ENCODE assay signal across 1 cellular context in genomic region chr2:32946314-32947075, GRCh38.
A peak's percentile ranks its signal among the peaks of the same experiment; 100 is the strongest.
TF ChIP-seq lines count a peak whose summit lies in the region.

A gene with protein sequence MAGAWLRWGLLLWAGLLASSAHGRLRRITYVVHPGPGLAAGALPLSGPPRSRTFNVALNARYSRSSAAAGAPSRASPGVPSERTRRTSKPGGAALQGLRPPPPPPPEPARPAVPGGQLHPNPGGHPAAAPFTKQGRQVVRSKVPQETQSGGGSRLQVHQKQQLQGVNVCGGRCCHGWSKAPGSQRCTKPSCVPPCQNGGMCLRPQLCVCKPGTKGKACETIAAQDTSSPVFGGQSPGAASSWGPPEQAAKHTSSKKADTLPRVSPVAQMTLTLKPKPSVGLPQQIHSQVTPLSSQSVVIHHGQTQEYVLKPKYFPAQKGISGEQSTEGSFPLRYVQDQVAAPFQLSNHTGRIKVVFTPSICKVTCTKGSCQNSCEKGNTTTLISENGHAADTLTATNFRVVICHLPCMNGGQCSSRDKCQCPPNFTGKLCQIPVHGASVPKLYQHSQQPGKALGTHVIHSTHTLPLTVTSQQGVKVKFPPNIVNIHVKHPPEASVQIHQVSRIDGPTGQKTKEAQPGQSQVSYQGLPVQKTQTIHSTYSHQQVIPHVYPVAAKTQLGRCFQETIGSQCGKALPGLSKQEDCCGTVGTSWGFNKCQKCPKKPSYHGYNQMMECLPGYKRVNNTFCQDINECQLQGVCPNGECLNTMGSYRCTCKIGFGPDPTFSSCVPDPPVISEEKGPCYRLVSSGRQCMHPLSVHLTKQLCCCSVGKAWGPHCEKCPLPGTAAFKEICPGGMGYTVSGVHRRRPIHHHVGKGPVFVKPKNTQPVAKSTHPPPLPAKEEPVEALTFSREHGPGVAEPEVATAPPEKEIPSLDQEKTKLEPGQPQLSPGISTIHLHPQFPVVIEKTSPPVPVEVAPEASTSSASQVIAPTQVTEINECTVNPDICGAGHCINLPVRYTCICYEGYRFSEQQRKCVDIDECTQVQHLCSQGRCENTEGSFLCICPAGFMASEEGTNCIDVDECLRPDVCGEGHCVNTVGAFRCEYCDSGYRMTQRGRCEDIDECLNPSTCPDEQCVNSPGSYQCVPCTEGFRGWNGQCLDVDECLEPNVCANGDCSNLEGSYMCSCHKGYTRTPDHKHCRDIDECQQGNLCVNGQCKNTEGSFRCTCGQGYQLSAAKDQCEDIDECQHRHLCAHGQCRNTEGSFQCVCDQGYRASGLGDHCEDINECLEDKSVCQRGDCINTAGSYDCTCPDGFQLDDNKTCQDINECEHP (N-terminal part only) (plus strand): TSS chr2:32946953. CDS start chr2:32947325, 372 bp downstream.

TF ChIP-seq in HepG2, 621 proteins besides CTCF, POLR2A, EP300 and RAD21 (continued from another document and continues in another):
- TF ChIP-seq ZNF839 (CRISPR knock-in tag; IDR thresholded peaks at IDR 0.05; ENCODE audit: borderline replicate concordance) = 0 out of 2 replicates have a peak, but pooled peaks have one; percentile 51
- no peak for TF ChIP-seq ZNF331 (CRISPR knock-in tag; IDR thresholded peaks at IDR 0.05)
- TF ChIP-seq ZNF513 (CRISPR knock-in tag; conservative IDR thresholded peaks at IDR 0.05) = no peak
- peak; percentile 76; the same call in 1 of the 2 replicates for TF ChIP-seq ZNF792 (CRISPR knock-in tag; IDR thresholded peaks at IDR 0.05)
- TF ChIP-seq, protein P1, sequence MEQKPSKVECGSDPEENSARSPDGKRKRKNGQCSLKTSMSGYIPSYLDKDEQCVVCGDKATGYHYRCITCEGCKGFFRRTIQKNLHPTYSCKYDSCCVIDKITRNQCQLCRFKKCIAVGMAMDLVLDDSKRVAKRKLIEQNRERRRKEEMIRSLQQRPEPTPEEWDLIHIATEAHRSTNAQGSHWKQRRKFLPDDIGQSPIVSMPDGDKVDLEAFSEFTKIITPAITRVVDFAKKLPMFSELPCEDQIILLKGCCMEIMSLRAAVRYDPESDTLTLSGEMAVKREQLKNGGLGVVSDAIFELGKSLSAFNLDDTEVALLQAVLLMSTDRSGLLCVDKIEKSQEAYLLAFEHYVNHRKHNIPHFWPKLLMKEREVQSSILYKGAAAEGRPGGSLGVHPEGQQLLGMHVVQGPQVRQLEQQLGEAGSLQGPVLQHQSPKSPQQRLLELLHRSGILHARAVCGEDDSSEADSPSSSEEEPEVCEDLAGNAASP (CRISPR knock-in tag; IDR thresholded peaks at IDR 0.05; ENCODE audit: borderline replicate concordance) = no peak
- no peak for TF ChIP-seq MED1 (CRISPR knock-in tag; IDR thresholded peaks at IDR 0.05)
- TF ChIP-seq MAZ (IDR thresholded peaks at IDR 0.05; ENCODE audit: borderline replicate concordance, low read depth, low read length) = no peak
- TF ChIP-seq MAZ (CRISPR knock-in tag; IDR thresholded peaks at IDR 0.05; ENCODE audit: low read depth) = no peak
- TF ChIP-seq KDM3A (CRISPR knock-in tag; IDR thresholded peaks at IDR 0.05; ENCODE audit: low read depth) = 0 out of 2 replicates have a peak, but pooled peaks have one; percentile 28
- peak; percentile 26; the same call in 1 of the 2 replicates for TF ChIP-seq ZNF777 (CRISPR knock-in tag; IDR thresholded peaks at IDR 0.05)
- TF ChIP-seq RNF219 (CRISPR knock-in tag; IDR thresholded peaks at IDR 0.05) = no peak
- no peak for TF ChIP-seq CREM (IDR thresholded peaks at IDR 0.05)
- TF ChIP-seq CREM (CRISPR knock-in tag; IDR thresholded peaks at IDR 0.05) = no peak
- no peak for TF ChIP-seq TIGD3 (CRISPR knock-in tag; IDR thresholded peaks at IDR 0.05; ENCODE audit: borderline replicate concordance)
- no peak for TF ChIP-seq FOXJ3 (CRISPR knock-in tag; IDR thresholded peaks at IDR 0.05; ENCODE audit: borderline replicate concordance)
- TF ChIP-seq ZNF570 (CRISPR knock-in tag; IDR thresholded peaks at IDR 0.05; ENCODE audit: borderline replicate concordance) = no peak
- TF ChIP-seq CBX5 (CRISPR knock-in tag; IDR thresholded peaks at IDR 0.05; ENCODE audit: borderline replicate concordance) = 0 out of 2 replicates have a peak, but pooled peaks have one; percentile 20
- peak; percentile 66; the same call in 1 of the 2 replicates for TF ChIP-seq NRL (CRISPR knock-in tag; IDR thresholded peaks at IDR 0.05; ENCODE audit: borderline replicate concordance)
- no peak for TF ChIP-seq CENPBD1 (CRISPR knock-in tag; IDR thresholded peaks at IDR 0.05; ENCODE audit: borderline replicate concordance, low read depth)
- no peak for TF ChIP-seq FIP1L1 (IDR thresholded peaks at IDR 0.05; ENCODE audit: borderline replicate concordance, insufficient read depth, low read depth, low read length)
- TF ChIP-seq POLR2AphosphoS5 (IDR thresholded peaks at IDR 0.05; ENCODE audit: low read depth, low read length) = no peak
- no peak for TF ChIP-seq NPAS2 (CRISPR knock-in tag; IDR thresholded peaks at IDR 0.05; ENCODE audit: borderline replicate concordance)
- no peak for TF ChIP-seq TCF7L2 (IDR thresholded peaks at IDR 0.05; ENCODE audit: low read depth, low read length)
- TF ChIP-seq HMGXB4 (CRISPR knock-in tag; IDR thresholded peaks at IDR 0.05; ENCODE audit: borderline replicate concordance in 1 of 2, low read depth in 1 of 2) = peak; percentile 38 to 77; a peak in 1 of 4 replicates
- TF ChIP-seq ZNF383 (CRISPR knock-in tag; IDR thresholded peaks at IDR 0.05; ENCODE audit: borderline replicate concordance) = no peak
- TF ChIP-seq ASH2L (IDR thresholded peaks at IDR 0.05; ENCODE audit: insufficient read length, low read depth, low read length) = no peak
- TF ChIP-seq ZNF292 (CRISPR knock-in tag; IDR thresholded peaks at IDR 0.05; ENCODE audit: borderline replicate concordance, low read depth) = no peak
- TF ChIP-seq NCOA2 (CRISPR knock-in tag; IDR thresholded peaks at IDR 0.05) = no peak
- TF ChIP-seq ZNF550 (CRISPR knock-in tag; IDR thresholded peaks at IDR 0.05; ENCODE audit: borderline replicate concordance) = no peak
- no peak for TF ChIP-seq ZNF235 (CRISPR knock-in tag; IDR thresholded peaks at IDR 0.05; ENCODE audit: borderline replicate concordance)
- TF ChIP-seq ZBTB8A (CRISPR knock-in tag; IDR thresholded peaks at IDR 0.05; ENCODE audit: borderline replicate concordance, low read depth) = no peak
- TF ChIP-seq, protein P2, sequence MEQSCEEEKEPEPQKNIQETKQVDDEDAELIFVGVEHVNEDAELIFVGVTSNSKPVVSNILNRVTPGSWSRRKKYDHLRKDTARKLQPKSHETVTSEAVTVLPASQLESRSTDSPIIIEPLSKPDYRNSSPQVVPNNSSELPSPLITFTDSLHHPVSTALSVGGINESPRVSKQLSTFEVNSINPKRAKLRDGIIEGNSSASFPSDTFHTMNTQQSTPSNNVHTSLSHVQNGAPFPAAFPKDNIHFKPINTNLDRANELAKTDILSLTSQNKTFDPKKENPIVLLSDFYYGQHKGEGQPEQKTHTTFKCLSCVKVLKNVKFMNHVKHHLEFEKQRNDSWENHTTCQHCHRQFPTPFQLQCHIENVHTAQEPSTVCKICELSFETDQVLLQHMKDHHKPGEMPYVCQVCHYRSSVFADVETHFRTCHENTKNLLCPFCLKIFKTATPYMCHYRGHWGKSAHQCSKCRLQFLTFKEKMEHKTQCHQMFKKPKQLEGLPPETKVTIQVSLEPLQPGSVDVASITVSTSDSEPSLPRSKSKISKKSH (CRISPR knock-in tag; IDR thresholded peaks at IDR 0.05; ENCODE audit: borderline replicate concordance) = 0 out of 2 replicates have a peak, but pooled peaks have one; percentile 31
- peak; percentile 61; the same call in 1 of the 2 replicates for TF ChIP-seq FOXC1 (CRISPR knock-in tag; IDR thresholded peaks at IDR 0.05; ENCODE audit: borderline replicate concordance)
- no peak for TF ChIP-seq NR2F2 (IDR thresholded peaks at IDR 0.05; ENCODE audit: borderline replicate concordance, low read depth)
- TF ChIP-seq KDM2A (CRISPR knock-in tag; IDR thresholded peaks at IDR 0.05; ENCODE audit: borderline replicate concordance, low read depth) = peak; percentile 89; the same call in 1 of the 2 replicates
- TF ChIP-seq TAF1 (CRISPR knock-in tag; IDR thresholded peaks at IDR 0.05) = no peak
- TF ChIP-seq GABPB1 (CRISPR knock-in tag; IDR thresholded peaks at IDR 0.05) = no peak
- TF ChIP-seq, protein P3, sequence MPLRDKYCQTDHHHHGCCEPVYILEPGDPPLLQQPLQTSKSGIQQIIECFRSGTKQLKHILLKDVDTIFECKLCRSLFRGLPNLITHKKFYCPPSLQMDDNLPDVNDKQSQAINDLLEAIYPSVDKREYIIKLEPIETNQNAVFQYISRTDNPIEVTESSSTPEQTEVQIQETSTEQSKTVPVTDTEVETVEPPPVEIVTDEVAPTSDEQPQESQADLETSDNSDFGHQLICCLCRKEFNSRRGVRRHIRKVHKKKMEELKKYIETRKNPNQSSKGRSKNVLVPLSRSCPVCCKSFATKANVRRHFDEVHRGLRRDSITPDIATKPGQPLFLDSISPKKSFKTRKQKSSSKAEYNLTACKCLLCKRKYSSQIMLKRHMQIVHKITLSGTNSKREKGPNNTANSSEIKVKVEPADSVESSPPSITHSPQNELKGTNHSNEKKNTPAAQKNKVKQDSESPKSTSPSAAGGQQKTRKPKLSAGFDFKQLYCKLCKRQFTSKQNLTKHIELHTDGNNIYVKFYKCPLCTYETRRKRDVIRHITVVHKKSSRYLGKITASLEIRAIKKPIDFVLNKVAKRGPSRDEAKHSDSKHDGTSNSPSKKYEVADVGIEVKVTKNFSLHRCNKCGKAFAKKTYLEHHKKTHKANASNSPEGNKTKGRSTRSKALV (CRISPR knock-in tag; IDR thresholded peaks at IDR 0.05) = peak; percentile 97
- no peak for TF ChIP-seq ZNF781 (CRISPR knock-in tag; IDR thresholded peaks at IDR 0.05; ENCODE audit: borderline replicate concordance, not compliant biosample characterization)
- TF ChIP-seq, protein P4, sequence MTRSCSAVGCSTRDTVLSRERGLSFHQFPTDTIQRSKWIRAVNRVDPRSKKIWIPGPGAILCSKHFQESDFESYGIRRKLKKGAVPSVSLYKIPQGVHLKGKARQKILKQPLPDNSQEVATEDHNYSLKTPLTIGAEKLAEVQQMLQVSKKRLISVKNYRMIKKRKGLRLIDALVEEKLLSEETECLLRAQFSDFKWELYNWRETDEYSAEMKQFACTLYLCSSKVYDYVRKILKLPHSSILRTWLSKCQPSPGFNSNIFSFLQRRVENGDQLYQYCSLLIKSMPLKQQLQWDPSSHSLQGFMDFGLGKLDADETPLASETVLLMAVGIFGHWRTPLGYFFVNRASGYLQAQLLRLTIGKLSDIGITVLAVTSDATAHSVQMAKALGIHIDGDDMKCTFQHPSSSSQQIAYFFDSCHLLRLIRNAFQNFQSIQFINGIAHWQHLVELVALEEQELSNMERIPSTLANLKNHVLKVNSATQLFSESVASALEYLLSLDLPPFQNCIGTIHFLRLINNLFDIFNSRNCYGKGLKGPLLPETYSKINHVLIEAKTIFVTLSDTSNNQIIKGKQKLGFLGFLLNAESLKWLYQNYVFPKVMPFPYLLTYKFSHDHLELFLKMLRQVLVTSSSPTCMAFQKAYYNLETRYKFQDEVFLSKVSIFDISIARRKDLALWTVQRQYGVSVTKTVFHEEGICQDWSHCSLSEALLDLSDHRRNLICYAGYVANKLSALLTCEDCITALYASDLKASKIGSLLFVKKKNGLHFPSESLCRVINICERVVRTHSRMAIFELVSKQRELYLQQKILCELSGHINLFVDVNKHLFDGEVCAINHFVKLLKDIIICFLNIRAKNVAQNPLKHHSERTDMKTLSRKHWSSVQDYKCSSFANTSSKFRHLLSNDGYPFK (CRISPR knock-in tag; IDR thresholded peaks at IDR 0.05; ENCODE audit: borderline replicate concordance) = no peak
